In genomic region chr2:71331581-71332412, GRCh38 we compare ENCODE assay signal across 8 cellular contexts. TPM values are rescaled to one million over a fixed set of nuclear protein-coding genes. Genes with fewer than 3 reads are reported as not detected.
DNase-seq lines count a peak whose midpoint lies in the region; TF ChIP-seq lines count a peak whose summit lies in the region.

TSS of gene ZNF638 (plus strand) at chr2:71331782. CDS start at chr2:71348955, 17,173 bp downstream.

- peak within 1 kb of the TSS; percentile 71 for H2AK5ac ChIP-seq in neuronal stem cell (ENCODE audit: low read depth, low read length)

- peak within 1 kb of the TSS; percentile 99 for H2AFZ ChIP-seq in neuronal stem cell (ENCODE audit: low read length)

- peak within 1 kb of the TSS; percentile 95 for H3K27ac ChIP-seq in neuronal stem cell (replicated peaks; ENCODE audit: low read length)

- H3K36me3 ChIP-seq in HAP-1 (replicated peaks) (peaks cover 4% of the 10 kb centered on the region; the same call in 1 of the 2 replicates), MG63 (peaks cover 16% of the 10 kb centered on the region), neuronal stem cell (replicated peaks in 1 of 2; ENCODE audit: control insufficient read depth in 2 of 2, insufficient read depth in 2 of 2, low read length in 2 of 2) (peaks cover 0 to 38% of the 10 kb centered on the region in 2 donors)

- no peaks in the 10 kb centered on the region for H3K9me3 ChIP-seq in HAP-1
- H3K9me3 ChIP-seq in MG63 = no peaks in the 10 kb centered on the region
- H3K9me3 ChIP-seq in neuronal stem cell (replicated peaks in 1 of 2; ENCODE audit: control insufficient read depth in 2 of 2, insufficient read depth in 1 of 2, low read depth in 1 of 2, low read length in 2 of 2) = no peaks in the 10 kb centered on the region

- H2BK12ac ChIP-seq in neuronal stem cell (ENCODE audit: low read length) = no peak within 1 kb of the TSS

- WGBS in neuronal stem cell (ENCODE audit: extremely low coverage in 2 of 2, insufficient read length in 2 of 2, insufficient replicate concordance in 1 of 2), 2 donors = no CpG with 5 or more reads among the region's 81 CpGs

- H3K27me3 ChIP-seq in HAP-1 (ENCODE audit: low read depth) (no peaks in the 10 kb centered on the region), MG63 (no peaks in the 10 kb centered on the region), neuronal stem cell (ENCODE audit: control insufficient read depth in 3 of 3, insufficient read depth in 3 of 3, low read depth in 1 of 3, low read length in 3 of 3) (no peaks in the 10 kb centered on the region)

- H3K4me1 ChIP-seq in HAP-1 (peaks cover 31% of the 10 kb centered on the region), neuronal stem cell (ENCODE audit: control insufficient read depth in 2 of 2, insufficient read depth in 1 of 2, low read depth in 1 of 2, low read length in 2 of 2) (peaks cover 0 to 6% of the 10 kb centered on the region in 2 donors)

- H3K79me1 ChIP-seq in neuronal stem cell (ENCODE audit: low read depth, low read length) = no peaks in the 10 kb centered on the region

- H4K91ac ChIP-seq in neuronal stem cell (ENCODE audit: low read depth, low read length, poor library complexity) = no peak within 1 kb of the TSS

- peak within 1 kb of the TSS; percentile 97 for H3K9ac ChIP-seq in neuronal stem cell (ENCODE audit: low read depth, low read length, poor library complexity)

- no peak within 1 kb of the TSS for H2BK120ac ChIP-seq in neuronal stem cell (ENCODE audit: low read depth, low read length)

- no peak for TF ChIP-seq CTCF in subcutaneous adipose tissue (IDR thresholded peaks at IDR 0.05; ENCODE audit: low read depth)

- H3K18ac ChIP-seq in neuronal stem cell (ENCODE audit: low read length) = peak within 1 kb of the TSS; percentile 100

- peak within 1 kb of the TSS; percentile 97 for H3K23ac ChIP-seq in neuronal stem cell (ENCODE audit: low read depth, low read length, poor library complexity)

- peak within 1 kb of the TSS; percentile 51 for H3K4me2 ChIP-seq in neuronal stem cell (ENCODE audit: insufficient read depth, low read length, poor library complexity, severe bottlenecking)

- no peak within 1 kb of the TSS for H3K4ac ChIP-seq in neuronal stem cell (ENCODE audit: low read length)

- in situ Hi-C loops in HAP-1 (cut with MboI; ENCODE audit: low sequenced_read_pairs) = no loop called here

- DNase-seq in GF-D8 (lab: John Stamatoyannopoulos, UW) (peak; percentile 77), HAP-1 (ENCODE audit: low spot score in 2 of 2) (peak; percentile 89 to 90), MG63 (peak; percentile 91), SIG-M5 treated with dmso at 0.1 percent for 504 hours (lab: John Stamatoyannopoulos, UW; ENCODE audit: unreplicated experiment) (peak; percentile 91), foreskin melanocyte (peak; percentile 87), neuronal stem cell (ENCODE audit: low spot score) (peak; percentile 93)
- peak; percentile 87 for DNase-seq in activated gamma-delta T cell treated with anti-CD3 and anti-CD28 coated beads, Interleukin-2, amount 50 U/mL, for 16 hours (ENCODE audit: low read depth)

- H3K4me3 ChIP-seq in HAP-1 (peak within 1 kb of the TSS; percentile 95), MG63 (peak within 1 kb of the TSS; percentile 99), neuronal stem cell (ENCODE audit: low read length in 2 of 2) (peak within 1 kb of the TSS; percentile 98 to 100)

- peak within 1 kb of the TSS; percentile 77 for H3K14ac ChIP-seq in neuronal stem cell (ENCODE audit: low read length)

- peak within 1 kb of the TSS; percentile 91 for H2BK5ac ChIP-seq in neuronal stem cell (ENCODE audit: low read length)

- H4K8ac ChIP-seq in neuronal stem cell (ENCODE audit: low read depth, low read length) = no peak within 1 kb of the TSS

- peak within 1 kb of the TSS; percentile 62 for H2BK15ac ChIP-seq in neuronal stem cell (ENCODE audit: low read length)

RNA-seq across cellular contexts. Expression of gene ZNF638, which starts in this region (rescaled TPM):
- 40.0 and 48.4 TPM in 2 replicates for total RNA-seq in MG63 (2014; rRNA removed; shearing (Covaris generic); ENCODE audit: low replicate concordance)
- polyA plus RNA-seq in neuronal stem cell (2013, experiment 1 of 2) = 148 TPM
- 150 TPM for polyA plus RNA-seq in neuronal stem cell (2013, experiment 2 of 2)
- total RNA-seq in subcutaneous adipose tissue = 100 to 1,000 TPM; 191 to 233 (median 215) TPM

Comparison
In these comparisons a context has a peak if more than half of its experiments do, and no peak if none do; other contexts are left out.
1. Peak in every context shown above with its lines: DNase-seq, H3K4me3 ChIP-seq and H3K27ac ChIP-seq.